ENCODE assay signal across 20 cellular contexts in the genomic region with DNA sequence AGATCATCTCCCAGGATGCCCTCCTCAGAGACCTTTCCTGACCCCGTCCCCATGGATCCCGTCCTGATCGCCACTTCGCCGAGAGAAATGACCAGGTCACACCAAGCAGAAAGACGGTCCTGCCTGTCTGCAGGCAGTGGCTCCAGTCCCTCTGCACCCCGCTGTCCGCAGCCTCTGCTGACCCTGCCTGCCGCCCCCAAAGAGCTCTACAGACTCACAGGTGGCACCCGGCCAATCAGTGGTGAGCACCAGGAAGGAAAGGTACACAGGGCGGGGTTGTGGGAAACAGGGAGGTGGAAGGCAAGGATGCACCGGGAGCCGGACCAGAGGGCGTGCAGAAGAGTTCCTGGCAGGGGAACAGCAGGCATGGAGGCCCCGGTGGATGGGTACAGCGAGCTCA.
DNase-seq lines count a peak whose midpoint lies in the region; ATAC-seq and TF ChIP-seq lines count a peak whose summit lies in the region.
"Had no signal": no experiment of that assay in that cellular context is flagged by ENCODE, and none has a peak within 500 bp of the region (broad histone marks: within the 10 kb centered on the region; RNA-seq: fewer than 3 reads in every experiment).

No MANE protein-coding gene starts in this region.

- no peak overlapping the region for H3K27ac Mint-ChIP-seq in CD4-positive, alpha-beta memory T cell
- H3K27ac Mint-ChIP-seq: CD4-positive, alpha-beta T cell; T-helper 1 cell treated with Interleukin-12 subunit alpha and Interleukin-12 subunit beta and Interleukin-4 antibody, amounts not matched to agents 30 μg/mL and 1 μg/mL, for 36 hours had no signal

- peaks cover 2% of the 10 kb centered on the region for H3K79me1 ChIP-seq in neuronal stem cell (ENCODE audit: low read depth, low read length)

- DNase-seq in cardiac septum (ENCODE audit: low spot score) = peak; percentile 66
- DNase-seq in left ventricle myocardium superior = no peak
- peak in 22 of 42 donors; percentile 0 to 36 (median 12) for DNase-seq in head of caudate nucleus
- DNase-seq in neuronal stem cell (ENCODE audit: low spot score) = no peak
- peak; percentile 8 to 12 for DNase-seq in uterus
- no peak for DNase-seq in CD4-positive, alpha-beta memory T cell
- DNase-seq: ACHN, DMS153, GDM1, mesenchymal stem cell, NCI-H748 treated with DMSO at 0.1 percent for 48 hours, SIG-M5, small intestine had no signal

- intact Hi-C loops in cardiac septum (cut with DNase I) (loop anchor here (5.0 kb wide), 1 partner anchor 62 kb away; no protein-coding TSS in a partner anchor), left ventricle myocardium superior (cut with micrococcal nuclease) (loop anchor here (10.0 kb wide), 1 partner anchor 64 kb away; no protein-coding TSS in a partner anchor), head of caudate nucleus (cut with DNase I) (no loop called here), uterus (cut with DNase I; ENCODE audit: low total_unique reads) (no loop called here)
- intact Hi-C loops in CD4-positive, alpha-beta memory T cell (cut with micrococcal nuclease) = loop anchor here (5.0 kb wide), 1 partner anchor 212 kb away; a partner anchor contains a TSS

- no peak for TF ChIP-seq CTCF in uterus (IDR thresholded peaks at IDR 0.05)

- TF ChIP-seq POLR2A in uterus (IDR thresholded peaks at IDR 0.05) = no peak

- POLR2A ChIA-PET in CD4-positive, alpha-beta memory T cell (lab: Charles Lee; ENCODE audit: partially characterized antibody) = no interaction called here

- H3K9me3 ChIP-seq in neuronal stem cell (replicated peaks in 1 of 2; ENCODE audit: control insufficient read depth in 2 of 2, insufficient read depth in 1 of 2, low read depth in 1 of 2, low read length in 2 of 2) (peaks cover 0 to 2% of the 10 kb centered on the region in 2 donors), uterus (no peaks in the 10 kb centered on the region)
- no peaks in the 10 kb centered on the region for H3K9me3 ChIP-seq in CD4-positive, alpha-beta memory T cell (ENCODE audit: control insufficient read depth in 1 of 2, low read length in 2 of 2)

- no peak overlapping the region for H2BK120ac ChIP-seq in neuronal stem cell (ENCODE audit: low read depth, low read length)

- H3K18ac ChIP-seq in neuronal stem cell (ENCODE audit: low read length) = peak overlapping the region; percentile 30

- H3K14ac ChIP-seq in neuronal stem cell (ENCODE audit: low read length) = no peak overlapping the region

- H3K27me3 Mint-ChIP-seq in CD4-positive, alpha-beta memory T cell = peaks cover 4 to 5% of the 10 kb centered on the region in 2 donors
- H3K27me3 Mint-ChIP-seq: CD4-positive, alpha-beta T cell had no signal

- H3K27me3 ChIP-seq in neuronal stem cell (ENCODE audit: control insufficient read depth in 3 of 3, insufficient read depth in 3 of 3, low read depth in 1 of 3, low read length in 3 of 3) (no peaks in the 10 kb centered on the region), uterus (no peaks in the 10 kb centered on the region)
- no peaks in the 10 kb centered on the region for H3K27me3 ChIP-seq in CD4-positive, alpha-beta memory T cell (ENCODE audit: insufficient read depth, low read length)

- no peak overlapping the region for H4K8ac ChIP-seq in neuronal stem cell (ENCODE audit: low read depth, low read length)

- H3K4me3 ChIP-seq in neuronal stem cell (ENCODE audit: low read length in 2 of 2) (no peak overlapping the region), uterus (no peak overlapping the region)
- H3K4me3 ChIP-seq in CD4-positive, alpha-beta memory T cell (ENCODE audit: low read length in 2 of 2) = no peak overlapping the region
- H3K4me3 ChIP-seq: GM12878 had no signal

- H2BK5ac ChIP-seq in neuronal stem cell (ENCODE audit: low read length) = no peak overlapping the region

- H4K91ac ChIP-seq in neuronal stem cell (ENCODE audit: low read depth, low read length, poor library complexity) = no peak overlapping the region

- no peaks in the 10 kb centered on the region for H3K36me3 Mint-ChIP-seq in CD4-positive, alpha-beta memory T cell
- H3K36me3 Mint-ChIP-seq: naive thymus-derived CD8-positive, alpha-beta T cell had no signal

- H2BK12ac ChIP-seq in neuronal stem cell (ENCODE audit: low read length) = no peak overlapping the region

- CTCF ChIA-PET in CD4-positive, alpha-beta memory T cell (lab: Charles Lee; ENCODE audit: partially characterized antibody) = no interaction called here

- H3K4me1 Mint-ChIP-seq in CD4-positive, alpha-beta memory T cell = peaks cover 14 to 31% (median 18%) of the 10 kb centered on the region in 4 donors

- H3K4me1 ChIP-seq in neuronal stem cell (ENCODE audit: control insufficient read depth in 2 of 2, insufficient read depth in 1 of 2, low read depth in 1 of 2, low read length in 2 of 2) = peaks cover 2 to 3% of the 10 kb centered on the region in 2 donors
- no peaks in the 10 kb centered on the region for H3K4me1 ChIP-seq in uterus
- peaks cover 10% of the 10 kb centered on the region for H3K4me1 ChIP-seq in CD4-positive, alpha-beta memory T cell (ENCODE audit: insufficient read depth, low read length)

- H3K23ac ChIP-seq in neuronal stem cell (ENCODE audit: low read depth, low read length, poor library complexity) = no peak overlapping the region

- H3K4me3 Mint-ChIP-seq in CD4-positive, alpha-beta memory T cell = no peak overlapping the region
- H3K4me3 Mint-ChIP-seq: CD4-positive, alpha-beta T cell; central memory CD8-positive, alpha-beta T cell; naive thymus-derived CD8-positive, alpha-beta T cell; T-helper 1 cell treated with Interleukin-12 subunit alpha and Interleukin-12 subunit beta and Interleukin-4 antibody, amounts not matched to agents 30 μg/mL and 1 μg/mL, for 36 hours had no signal

- H3K36me3 ChIP-seq in neuronal stem cell (replicated peaks in 1 of 2; ENCODE audit: control insufficient read depth in 2 of 2, insufficient read depth in 2 of 2, low read length in 2 of 2) (no peaks in the 10 kb centered on the region), uterus (no peaks in the 10 kb centered on the region)
- no peaks in the 10 kb centered on the region for H3K36me3 ChIP-seq in CD4-positive, alpha-beta memory T cell (ENCODE audit: insufficient read depth, low read length)

- H2BK15ac ChIP-seq in neuronal stem cell (ENCODE audit: low read length) = no peak overlapping the region

- ATAC-seq in left ventricle myocardium superior (no peak), HG03565 (IDR thresholded peaks at IDR 0.05; ENCODE audit: unreplicated experiment) (no peak), HG02642 (IDR thresholded peaks at IDR 0.05; ENCODE audit: poor library complexity, unreplicated experiment) (no peak)
- ATAC-seq: GM12878; naive thymus-derived CD8-positive, alpha-beta T cell had no signal

- no CpG with 5 or more reads among the region's 16 CpGs for WGBS in neuronal stem cell (ENCODE audit: extremely low coverage in 2 of 2, insufficient read length in 2 of 2, insufficient replicate concordance in 1 of 2), 2 donors

- no peak overlapping the region for H3K4me2 ChIP-seq in neuronal stem cell (ENCODE audit: insufficient read depth, low read length, poor library complexity, severe bottlenecking)

- H3K4ac ChIP-seq in neuronal stem cell (ENCODE audit: low read length) = no peak overlapping the region

- H2AFZ ChIP-seq in neuronal stem cell (ENCODE audit: low read length) = no peak overlapping the region

- peaks cover 0 to 1% (median 0%) of the 10 kb centered on the region in 8 donors for H3K9me3 Mint-ChIP-seq in CD4-positive, alpha-beta memory T cell
- H3K9me3 Mint-ChIP-seq: CD4-positive, alpha-beta T cell; central memory CD8-positive, alpha-beta T cell; naive thymus-derived CD8-positive, alpha-beta T cell; T-helper 1 cell treated with Interleukin-12 subunit alpha and Interleukin-12 subunit beta and Interleukin-4 antibody, amounts not matched to agents 30 μg/mL and 1 μg/mL, for 36 hours had no signal

- H2AK5ac ChIP-seq in neuronal stem cell (ENCODE audit: low read depth, low read length) = no peak overlapping the region

- no peak overlapping the region for H3K27ac ChIP-seq in neuronal stem cell (replicated peaks; ENCODE audit: low read length)
- H3K27ac ChIP-seq in uterus = no peak overlapping the region
- no peak overlapping the region for H3K27ac ChIP-seq in CD4-positive, alpha-beta memory T cell (ENCODE audit: low read depth, low read length)

- peak overlapping the region; percentile 37 for H3K9ac ChIP-seq in neuronal stem cell (ENCODE audit: low read depth, low read length, poor library complexity)

Comparison
In these comparisons a context has a peak if more than half of its experiments do, and no peak if none do; other contexts are left out.
1. DNase-seq: peak in cardiac septum (single experiment), head of caudate nucleus (22 of 42) and uterus (2 of 2); none in left ventricle myocardium superior (single experiment), neuronal stem cell (single experiment) and CD4-positive, alpha-beta memory T cell (0 of 5).
2. intact Hi-C loops: an anchor here in cardiac septum (5.0 kb wide), left ventricle myocardium superior (10.0 kb wide) and CD4-positive, alpha-beta memory T cell (5.0 kb wide); none called in head of caudate nucleus and uterus.